Comparison of ENCODE assay signal across 1 cellular context in the genomic region with DNA sequence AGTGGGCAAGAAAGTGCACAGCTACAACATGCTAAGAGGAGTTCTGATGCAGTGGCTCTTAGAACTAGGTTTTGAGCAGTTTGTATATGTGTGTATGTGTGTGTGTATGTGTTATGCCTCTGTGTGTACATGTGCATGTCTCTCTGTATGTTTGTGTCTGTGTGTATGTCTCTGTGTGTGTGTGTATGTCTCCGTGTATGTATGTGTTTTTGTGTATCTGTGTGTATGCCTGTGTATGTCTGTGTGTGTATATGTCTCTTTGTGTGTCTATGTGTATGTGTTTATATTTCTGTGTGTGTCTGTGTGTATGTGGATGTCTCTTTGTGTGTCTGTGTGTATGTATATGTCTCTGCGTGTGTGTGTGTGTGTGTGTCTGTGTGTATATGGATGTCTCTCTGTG.
TF ChIP-seq lines count a peak whose summit lies in the region.

No MANE protein-coding gene starts in this region.

TF ChIP-seq in HepG2, 621 proteins besides CTCF, POLR2A, EP300 and RAD21 (continued from another document):
- TF ChIP-seq, protein P1, sequence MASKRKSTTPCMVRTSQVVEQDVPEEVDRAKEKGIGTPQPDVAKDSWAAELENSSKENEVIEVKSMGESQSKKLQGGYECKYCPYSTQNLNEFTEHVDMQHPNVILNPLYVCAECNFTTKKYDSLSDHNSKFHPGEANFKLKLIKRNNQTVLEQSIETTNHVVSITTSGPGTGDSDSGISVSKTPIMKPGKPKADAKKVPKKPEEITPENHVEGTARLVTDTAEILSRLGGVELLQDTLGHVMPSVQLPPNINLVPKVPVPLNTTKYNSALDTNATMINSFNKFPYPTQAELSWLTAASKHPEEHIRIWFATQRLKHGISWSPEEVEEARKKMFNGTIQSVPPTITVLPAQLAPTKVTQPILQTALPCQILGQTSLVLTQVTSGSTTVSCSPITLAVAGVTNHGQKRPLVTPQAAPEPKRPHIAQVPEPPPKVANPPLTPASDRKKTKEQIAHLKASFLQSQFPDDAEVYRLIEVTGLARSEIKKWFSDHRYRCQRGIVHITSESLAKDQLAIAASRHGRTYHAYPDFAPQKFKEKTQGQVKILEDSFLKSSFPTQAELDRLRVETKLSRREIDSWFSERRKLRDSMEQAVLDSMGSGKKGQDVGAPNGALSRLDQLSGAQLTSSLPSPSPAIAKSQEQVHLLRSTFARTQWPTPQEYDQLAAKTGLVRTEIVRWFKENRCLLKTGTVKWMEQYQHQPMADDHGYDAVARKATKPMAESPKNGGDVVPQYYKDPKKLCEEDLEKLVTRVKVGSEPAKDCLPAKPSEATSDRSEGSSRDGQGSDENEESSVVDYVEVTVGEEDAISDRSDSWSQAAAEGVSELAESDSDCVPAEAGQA (IDR thresholded peaks at IDR 0.05; ENCODE audit: low read depth) = no peak
- TF ChIP-seq, protein P1 (CRISPR knock-in tag; IDR thresholded peaks at IDR 0.05; ENCODE audit: borderline replicate concordance) = no peak
- TF ChIP-seq LCORL (IDR thresholded peaks at IDR 0.05) (peak; percentile 40; the same call in 1 of the 2 replicates), LCORL (CRISPR knock-in tag; IDR thresholded peaks at IDR 0.05) (no peak), ZNF607 (CRISPR knock-in tag; IDR thresholded peaks at IDR 0.05; ENCODE audit: borderline replicate concordance) (no peak), RAD51 (IDR thresholded peaks at IDR 0.05; ENCODE audit: borderline replicate concordance) (0 out of 2 replicates have a peak, but pooled peaks have one; percentile 5), PHB2 (IDR thresholded peaks at IDR 0.05; ENCODE audit: partially characterized antibody) (peak; percentile 15), TRIM22 (IDR thresholded peaks at IDR 0.05) (0 out of 2 replicates have a peak, but pooled peaks have one; percentile 17)
TF ChIP-seq in HepG2: peak in this region for 5.
